32 cellular contexts compared by ENCODE assay signal in genomic region chr4:165095291-165095690, GRCh38. TPM values are rescaled to one million over a fixed set of nuclear protein-coding genes. Genes with fewer than 3 reads are reported as not detected.
"Had no signal": no experiment of that assay in that cellular context is flagged by ENCODE, and none has a peak within 500 bp of the region (broad histone marks: within the 10 kb centered on the region; RNA-seq: fewer than 3 reads in every experiment).

No MANE protein-coding gene starts in this region.

- H3K27me3 ChIP-seq: adrenal gland, body of pancreas had no signal

- H3K27me3 Mint-ChIP-seq: activated CD4-positive, alpha-beta T cell treated with anti-CD3 and anti-CD28 coated beads for 36 hours; activated CD4-positive, alpha-beta T cell treated with anti-CD3 and anti-CD28 coated beads, Interleukin-2, amount 10 ng/mL, durations not matched to agents 7 days and 5 days had no signal

- ATAC-seq: activated CD4-positive, alpha-beta T cell treated with anti-CD3 and anti-CD28 coated beads for 36 hours; activated CD4-positive, CD25-positive, alpha-beta regulatory T cell treated with anti-CD3 and anti-CD28 coated beads, Interleukin-2, amount 50 U/mL, for 24 hours; activated naive CD4-positive, alpha-beta T cell treated with anti-CD3 and anti-CD28 coated beads, Interleukin-2, amount 50 U/mL, for 72 hours; activated T-cell treated with anti-CD3 and anti-CD28 coated beads, Interleukin-2, amount 50 U/mL, for 4 hours; body of pancreas; WTC11 had no signal

- H3K9me3 Mint-ChIP-seq: activated CD4-positive, alpha-beta T cell treated with anti-CD3 and anti-CD28 coated beads, Interleukin-2, amount 10 ng/mL, durations not matched to agents 7 days and 5 days; activated naive CD4-positive, alpha-beta T cell treated with anti-CD3 and anti-CD28 coated beads for 36 hours; activated naive CD4-positive, alpha-beta T cell treated with anti-CD3 and anti-CD28 coated beads, Interleukin-2, amount 50 U/mL, for 72 hours; activated T-cell treated with anti-CD3 and anti-CD28 coated beads, Interleukin-2, amount 50 U/mL, for 4 hours; activated T-helper 1 cell treated with anti-CD3 and anti-CD28 coated beads, Interleukin-12 subunit alpha, Interleukin-12 subunit beta, Interleukin-2, Interleukin-4 antibody, amounts not matched to agents 30 ng/mL and 10 ng/mL and 1 ng/mL, durations not matched to agents 14 hours and 24 hours and 36 hours; T-helper 1 cell treated with Interleukin-12 subunit alpha and Interleukin-12 subunit beta and Interleukin-4 antibody, amounts not matched to agents 30 μg/mL and 1 μg/mL, for 36 hours; T-helper 2 cell treated with Interferon-gamma antibody and Interleukin-4, amounts not matched to agents 5 μg/mL and 100 μg/mL, for 36 hours; WTC11 had no signal

- H3K9me3 ChIP-seq: adrenal gland, body of pancreas had no signal

- H3K4me1 ChIP-seq: adrenal gland, body of pancreas had no signal

- H3K27ac ChIP-seq: adrenal gland, body of pancreas, KMS-11 had no signal

- H3K4me3 ChIP-seq: adrenal gland, body of pancreas had no signal

- H3K4me3 Mint-ChIP-seq: activated CD4-positive, alpha-beta T cell treated with anti-CD3 and anti-CD28 coated beads for 36 hours; activated CD4-positive, alpha-beta T cell treated with anti-CD3 and anti-CD28 coated beads, Interleukin-2, amount 10 ng/mL, durations not matched to agents 7 days and 5 days; activated naive CD4-positive, alpha-beta T cell treated with anti-CD3 and anti-CD28 coated beads for 36 hours; activated T-cell treated with anti-CD3 and anti-CD28 coated beads, Interleukin-2, amount 50 U/mL, for 4 hours; activated T-helper 1 cell treated with anti-CD3 and anti-CD28 coated beads, Interleukin-12 subunit alpha, Interleukin-12 subunit beta, Interleukin-2, Interleukin-4 antibody, amounts not matched to agents 30 ng/mL and 10 ng/mL and 1 ng/mL, durations not matched to agents 14 hours and 24 hours and 36 hours; T-helper 1 cell treated with Interleukin-12 subunit alpha and Interleukin-12 subunit beta and Interleukin-4 antibody, amounts not matched to agents 30 μg/mL and 1 μg/mL, for 36 hours; T-helper 2 cell treated with Interferon-gamma antibody and Interleukin-4, amounts not matched to agents 5 μg/mL and 100 μg/mL, for 36 hours; WTC11 had no signal

- H3K9ac ChIP-seq: KMS-11 had no signal

- H3K27ac Mint-ChIP-seq: activated CD4-positive, alpha-beta T cell treated with anti-CD3 and anti-CD28 coated beads for 36 hours; activated CD4-positive, alpha-beta T cell treated with anti-CD3 and anti-CD28 coated beads, Interleukin-2, amount 10 ng/mL, durations not matched to agents 7 days and 5 days; activated naive CD4-positive, alpha-beta T cell treated with anti-CD3 and anti-CD28 coated beads for 36 hours; activated naive CD4-positive, alpha-beta T cell treated with anti-CD3 and anti-CD28 coated beads, Interleukin-2, amount 50 U/mL, for 72 hours; activated T-helper 1 cell treated with anti-CD3 and anti-CD28 coated beads, Interleukin-12 subunit alpha, Interleukin-12 subunit beta, Interleukin-2, Interleukin-4 antibody, amounts not matched to agents 30 ng/mL and 10 ng/mL and 1 ng/mL, durations not matched to agents 14 hours and 24 hours and 36 hours; T-helper 1 cell treated with Interleukin-12 subunit alpha and Interleukin-12 subunit beta and Interleukin-4 antibody, amounts not matched to agents 30 μg/mL and 1 μg/mL, for 36 hours; T-helper 2 cell treated with Interferon-gamma antibody and Interleukin-4, amounts not matched to agents 5 μg/mL and 100 μg/mL, for 36 hours; WTC11 had no signal

- H3K4me1 Mint-ChIP-seq: activated CD4-positive, alpha-beta T cell treated with anti-CD3 and anti-CD28 coated beads for 36 hours; activated CD4-positive, alpha-beta T cell treated with anti-CD3 and anti-CD28 coated beads, Interleukin-2, amount 10 ng/mL, durations not matched to agents 7 days and 5 days; WTC11 had no signal

- DNase-seq: activated CD4-positive, alpha-beta T cell treated with anti-CD3 and anti-CD28 coated beads for 36 hours; activated CD4-positive, alpha-beta T cell treated with anti-CD3 and anti-CD28 coated beads, Interleukin-2, amount 10 ng/mL, durations not matched to agents 7 days and 5 days; activated CD4-positive, alpha-beta T cell treated with anti-CD3 and anti-CD28 coated beads, Interleukin-2, amount 50 U/mL, for 48 hours; activated CD8-positive, alpha-beta memory T cell treated with anti-CD3 and anti-CD28 coated beads, Interleukin-2, amount 50 U/mL, for 4 hours; activated gamma-delta T cell treated with Interleukin-2 at 50 U/mL for 16 hours; activated naive CD4-positive, alpha-beta T cell treated with anti-CD3 and anti-CD28 coated beads for 36 hours; activated T-cell treated with anti-CD3 and anti-CD28 coated beads for 4 hours; activated T-cell treated with anti-CD3 and anti-CD28 coated beads, Interleukin-2, amount 50 U/mL, for 4 hours; adrenal gland; body of pancreas; caudate nucleus; cerebellar nuclear complex; NCI-H1048; NCI-H1105 treated with DMSO at 0.1 percent for 48 hours; NCI-H1436 treated with DMSO at 0.1 percent for 48 hours; NCI-H1694 treated with DMSO at 0.1 percent for 48 hours; NCI-H2029; NCI-H510A; NCI-H526; NCI-H748 treated with DMSO at 0.1 percent for 48 hours; NK-92 treated with Interleukin-12 subunit alpha and Interleukin-12 subunit beta, amount 100 ng/mL, for 24 hours; Right ventricle myocardium superior had no signal

RNA-seq across cellular contexts. Expression of gene TRIM75, which starts 41.6 kb away (rescaled TPM):
- total RNA-seq: activated CD4-positive, alpha-beta T cell treated with anti-CD3 and anti-CD28 coated beads for 36 hours; activated CD4-positive, alpha-beta T cell treated with anti-CD3 and anti-CD28 coated beads, Interleukin-2, amount 10 ng/mL, durations not matched to agents 7 days and 5 days; activated naive CD4-positive, alpha-beta T cell treated with anti-CD3 and anti-CD28 coated beads for 36 hours; activated naive CD4-positive, alpha-beta T cell treated with anti-CD3 and anti-CD28 coated beads, Interleukin-2, amount 50 U/mL, for 72 hours; activated T-cell treated with anti-CD3 and anti-CD28 coated beads, Interleukin-2, amount 50 U/mL, for 4 hours; activated T-helper 1 cell treated with anti-CD3 and anti-CD28 coated beads, Interleukin-12 subunit alpha, Interleukin-12 subunit beta, Interleukin-2, Interleukin-4 antibody, amounts not matched to agents 30 ng/mL and 10 ng/mL and 1 ng/mL, durations not matched to agents 14 hours and 24 hours and 36 hours; adrenal gland; astrocyte; body of pancreas; bronchial epithelial cell; OCI-LY7; Right ventricle myocardium superior; WTC11 had no signal
